In the genomic region with DNA sequence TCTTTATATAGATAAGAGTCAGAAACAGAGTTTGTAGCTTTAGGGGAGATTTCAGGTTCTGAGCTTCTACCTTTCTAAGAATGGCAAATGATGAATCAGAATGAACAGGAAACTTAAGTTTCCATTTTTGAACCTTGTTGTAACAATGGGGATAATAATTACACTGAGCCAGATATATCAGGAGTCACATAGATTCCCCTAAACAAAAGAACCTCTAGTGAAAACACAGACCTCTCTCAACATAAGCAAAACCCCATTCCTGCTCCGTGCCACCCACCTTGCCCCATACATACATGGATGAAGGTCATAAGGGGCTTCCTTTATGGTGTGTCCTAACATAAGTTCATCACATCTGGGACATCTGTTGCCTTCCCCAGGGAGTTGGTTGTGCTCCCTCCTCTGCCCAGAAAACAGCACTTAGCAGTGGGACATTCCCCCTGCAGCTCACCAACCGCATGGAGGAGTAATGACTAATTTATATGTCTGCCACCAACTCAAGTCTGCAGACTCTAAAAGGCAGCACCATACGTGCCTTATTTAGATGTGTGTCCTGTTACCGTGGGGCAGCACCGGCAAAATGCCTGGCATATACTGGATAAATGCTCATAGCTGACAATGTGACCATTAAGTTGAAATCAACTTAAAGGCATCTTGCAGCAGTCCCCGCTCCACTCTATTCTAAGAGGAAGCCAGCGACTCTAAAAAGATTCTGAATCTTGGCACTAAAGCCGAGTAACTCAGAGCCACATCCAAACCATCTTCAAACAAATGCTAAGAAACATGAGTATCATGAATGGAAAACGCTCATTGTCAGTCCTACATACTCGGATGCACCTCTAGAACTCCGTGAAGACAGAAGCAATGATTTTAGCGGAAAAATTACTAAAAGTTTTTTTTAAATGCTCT, we compare ENCODE assay signal across 10 cellular contexts. TPM values are rescaled to one million over a fixed set of nuclear protein-coding genes. Genes with fewer than 3 reads are reported as not detected.
A peak's percentile ranks its signal among the peaks of the same experiment; 100 is the strongest.
DNase-seq lines count a peak whose midpoint lies in the region; ATAC-seq and TF ChIP-seq lines count a peak whose summit lies in the region.
"Had no signal": no experiment of that assay in that cellular context is flagged by ENCODE, and none has a peak within 500 bp of the region (broad histone marks: within the 10 kb centered on the region; RNA-seq: fewer than 3 reads in every experiment).

No MANE protein-coding gene starts in this region.

- H3K27ac ChIP-seq in CD8-positive, alpha-beta T cell (ENCODE audit: low read depth, low read length), result peak overlapping the region; percentile 10
- H3K27ac ChIP-seq in aorta (ENCODE audit: low read depth in 1 of 2, low read length in 2 of 2) (no peak overlapping the region), RWPE1 (no peak overlapping the region), right lobe of liver (no peak overlapping the region)

- no peak for TF ChIP-seq CTCF in CD8-positive, alpha-beta T cell (IDR thresholded peaks at IDR 0.05)
- TF ChIP-seq CTCF in RWPE1 (conservative IDR thresholded peaks at IDR 0.05; ENCODE audit: low read depth) (no peak), right lobe of liver (IDR thresholded peaks at IDR 0.05) (no peak)

- no peak for TF ChIP-seq POLR2A in right lobe of liver (IDR thresholded peaks at IDR 0.05)

- no peaks in the 10 kb centered on the region for H3K9me3 Mint-ChIP-seq in CD8-positive, alpha-beta T cell
- no peaks in the 10 kb centered on the region for H3K9me3 Mint-ChIP-seq in effector memory CD8-positive, alpha-beta T cell

- no peaks in the 10 kb centered on the region for H3K27me3 ChIP-seq in CD8-positive, alpha-beta T cell (ENCODE audit: insufficient read depth, low read length)
- H3K27me3 ChIP-seq in aorta (ENCODE audit: control insufficient read depth in 1 of 2, insufficient read depth in 2 of 2, low read length in 1 of 2), result no peaks in the 10 kb centered on the region
- H3K27me3 ChIP-seq in right lobe of liver, result no peaks in the 10 kb centered on the region

- H3K9me3 ChIP-seq in CD8-positive, alpha-beta T cell (ENCODE audit: low read length), result no peaks in the 10 kb centered on the region
- H3K9me3 ChIP-seq in aorta (ENCODE audit: control insufficient read depth, low read length) (peaks cover 2% of the 10 kb centered on the region), right lobe of liver (no peaks in the 10 kb centered on the region)

- intact Hi-C loops in CD8-positive, alpha-beta T cell (cut with DNase I, micrococcal nuclease), result loop anchor here (1.0 to 5.0 kb wide), 4 partner anchors 10 to 135 kb away; no protein-coding TSS in a partner anchor
- intact Hi-C loops in aorta (cut with DNase I) (no loop called here), right lobe of liver (cut with DNase I) (no loop called here)

- POLR2A ChIA-PET in CD8-positive, alpha-beta T cell (lab: Charles Lee), result interaction anchor here (0.6 to 10.4 kb wide), 4 partner anchors 9 to 140 kb away, joined by 3 to 77 read pairs (median 8); a partner anchor contains a TSS
- POLR2A ChIA-PET in RWPE1 (lab: Yijun Ruan, JAX; ENCODE audit: low non-redundant PET), result no interaction called here

- peak; percentile 70 for ATAC-seq in CD8-positive, alpha-beta T cell
- ATAC-seq in GM21529 (IDR thresholded peaks at IDR 0.05; ENCODE audit: unreplicated experiment), result peak; percentile 56
- ATAC-seq in effector memory CD8-positive, alpha-beta T cell (replicated peaks), result peak; percentile 83
- no peak for ATAC-seq in aorta (ENCODE audit: low FRiP score)
- ATAC-seq in right lobe of liver, result no peak

- 69 to 71% methylated on average over 12 of the region's 12 CpGs for WGBS in aorta, 2 donors
- 75% methylated on average over 12 of the region's 12 CpGs for WGBS in right lobe of liver (ENCODE audit: insufficient coverage, low coverage, low lambda C conversion rate, missing lambda C conversion rate)

- H3K36me3 ChIP-seq in CD8-positive, alpha-beta T cell (ENCODE audit: insufficient read depth, low read length), result peaks cover 7% of the 10 kb centered on the region
- H3K36me3 ChIP-seq in aorta (ENCODE audit: control insufficient read depth in 1 of 2, insufficient read depth in 2 of 2, low read length in 1 of 2) (no peaks in the 10 kb centered on the region), right lobe of liver (no peaks in the 10 kb centered on the region)

- H3K4me1 Mint-ChIP-seq in CD8-positive, alpha-beta T cell (ENCODE audit: low read depth), result peaks cover 98% of the 10 kb centered on the region
- H3K4me1 Mint-ChIP-seq in effector memory CD8-positive, alpha-beta T cell (ENCODE audit: low read depth in 2 of 2), result peaks cover 61 to 81% of the 10 kb centered on the region in 2 donors

- CTCF ChIA-PET in CD8-positive, alpha-beta T cell (lab: Charles Lee), result interaction anchor here (0.8 to 2.4 kb wide), 10 partner anchors 8 to 268 kb away, joined by 3 to 15 read pairs (median 5); a partner anchor contains a TSS
- CTCF ChIA-PET in RWPE1 (lab: Yijun Ruan, JAX), result interaction anchor here (0.8 to 1.5 kb wide), 3 partner anchors 10 to 48 kb away, joined by 3 to 6 read pairs (median 4); no protein-coding TSS in a partner anchor

- peak overlapping the region; percentile 81 for H3K4me3 Mint-ChIP-seq in CD8-positive, alpha-beta T cell
- H3K4me3 Mint-ChIP-seq in effector memory CD8-positive, alpha-beta T cell, result peak overlapping the region; percentile 76 to 88

- H3K36me3 Mint-ChIP-seq in CD8-positive, alpha-beta T cell, result peaks cover 41% of the 10 kb centered on the region
- peaks cover 29% of the 10 kb centered on the region for H3K36me3 Mint-ChIP-seq in effector memory CD8-positive, alpha-beta T cell (ENCODE audit: insufficient read depth)

- peak overlapping the region; percentile 95 for H3K27ac Mint-ChIP-seq in CD8-positive, alpha-beta T cell
- H3K27ac Mint-ChIP-seq in effector memory CD8-positive, alpha-beta T cell, result peak overlapping the region; percentile 87 to 94

- no peaks in the 10 kb centered on the region for H3K27me3 Mint-ChIP-seq in CD8-positive, alpha-beta T cell (ENCODE audit: low read depth)
- H3K27me3 Mint-ChIP-seq in effector memory CD8-positive, alpha-beta T cell, result no peaks in the 10 kb centered on the region

- H3K4me1 ChIP-seq in CD8-positive, alpha-beta T cell (ENCODE audit: insufficient read depth, low read length), result peaks cover 100% of the 10 kb centered on the region
- H3K4me1 ChIP-seq in aorta (ENCODE audit: control insufficient read depth in 1 of 2, insufficient read depth in 2 of 2, low read length in 2 of 2), result no peaks in the 10 kb centered on the region
- H3K4me1 ChIP-seq in right lobe of liver, result peaks cover 0 to 22% (median 10%) of the 10 kb centered on the region in 4 donors

- peak overlapping the region; percentile 31 for H3K4me3 ChIP-seq in CD8-positive, alpha-beta T cell (ENCODE audit: low read depth, low read length)
- H3K4me3 ChIP-seq in aorta (ENCODE audit: low read length in 2 of 2), result no peak overlapping the region
- H3K4me3 ChIP-seq in right lobe of liver, result no peak overlapping the region

- DNase-seq in CD8-positive, alpha-beta T cell, result peak in 3 of 7 experiments; percentile 46 to 51 (median 48)
- DNase-seq in T-helper 9 cell, result peak; percentile 38
- DNase-seq in effector memory CD8-positive, alpha-beta T cell, result peak; percentile 34 to 39 (median 38)
- DNase-seq in NOMO-1 treated with dmso at 0.1 percent for 144 hours (lab: John Stamatoyannopoulos, UW; ENCODE audit: unreplicated experiment), result no peak
- no peak for DNase-seq in aorta
- DNase-seq in RWPE1 (ENCODE audit: low spot score), result no peak
- DNase-seq in right lobe of liver, result no peak
- DNase-seq: SHP77 treated with DMSO at 0.1 percent for 48 hours had no signal

RNA-seq across cellular contexts. Expression of a gene that starts 7.9 kb away (rescaled TPM):
- 10 to 100 TPM; 38.4 to 40.4 TPM for total RNA-seq in CD8-positive, alpha-beta T cell
- 10 to 100 TPM in 1 of 2 donors, 1 to 10 TPM in 1; 8.0 to 29.5 TPM for total RNA-seq in aorta
- polyA plus RNA-seq in aorta, result 1 to 10 TPM; 1.8 to 4.0 TPM
- total RNA-seq in right lobe of liver, result 1 to 10 TPM; 1.5 to 9.1 (median 3.2) TPM
- total RNA-seq: chondrocyte had no signal

RNA-seq across cellular contexts. Expression of a gene that starts 35.3 kb away (rescaled TPM):
- 10 to 100 TPM; 15.3 to 16.8 TPM for total RNA-seq in CD8-positive, alpha-beta T cell
- total RNA-seq in aorta, result 1 to 10 TPM; 1.6 to 2.7 TPM
- under 1 TPM; 0.33 to 0.38 TPM for polyA plus RNA-seq in aorta
- total RNA-seq in right lobe of liver, result 1 to 10 TPM; 2.7 to 9.3 (median 6.8) TPM

RNA-seq across cellular contexts. Expression of a gene that starts 40.4 kb away (rescaled TPM):
- not detected for total RNA-seq in CD8-positive, alpha-beta T cell
- total RNA-seq in aorta, result under 1 TPM in 1 of 2 donors, not detected in 1; 0.78 TPM
- polyA plus RNA-seq in aorta, result not detected
- not detected for total RNA-seq in right lobe of liver

RNA-seq across cellular contexts. Expression of a gene that starts 47.2 kb away (rescaled TPM):
- total RNA-seq in CD8-positive, alpha-beta T cell, result 1 to 10 TPM; 1.2 to 1.4 TPM
- total RNA-seq in aorta (10 to 100 TPM; 52.7 to 63.2 TPM), right lobe of liver (10 to 100 TPM; 13.0 to 32.4 (median 21.2) TPM)
- 10 to 100 TPM in 1 of 2 donors, 1 to 10 TPM in 1; 3.8 to 13.3 TPM for polyA plus RNA-seq in aorta
- total RNA-seq: chondrocyte had no signal

Comparison
In these comparisons a context has a peak if more than half of its experiments do, and no peak if none do; other contexts are left out.
1. ATAC-seq: peak in CD8-positive, alpha-beta T cell (single experiment), GM21529 (single experiment) and effector memory CD8-positive, alpha-beta T cell (single experiment); none in aorta (single experiment) and right lobe of liver (0 of 4).
2. DNase-seq: peak in T-helper 9 cell (single experiment) and effector memory CD8-positive, alpha-beta T cell (3 of 3); none in NOMO-1 treated with dmso at 0.1 percent for 144 hours (single experiment), aorta (0 of 2), RWPE1 (single experiment) and right lobe of liver (0 of 3).
3. intact Hi-C loops: an anchor here in CD8-positive, alpha-beta T cell (1.0 to 5.0 kb wide); none called in aorta and right lobe of liver.